Comparison of ENCODE assay signal across 18 cellular contexts in the genomic region with DNA sequence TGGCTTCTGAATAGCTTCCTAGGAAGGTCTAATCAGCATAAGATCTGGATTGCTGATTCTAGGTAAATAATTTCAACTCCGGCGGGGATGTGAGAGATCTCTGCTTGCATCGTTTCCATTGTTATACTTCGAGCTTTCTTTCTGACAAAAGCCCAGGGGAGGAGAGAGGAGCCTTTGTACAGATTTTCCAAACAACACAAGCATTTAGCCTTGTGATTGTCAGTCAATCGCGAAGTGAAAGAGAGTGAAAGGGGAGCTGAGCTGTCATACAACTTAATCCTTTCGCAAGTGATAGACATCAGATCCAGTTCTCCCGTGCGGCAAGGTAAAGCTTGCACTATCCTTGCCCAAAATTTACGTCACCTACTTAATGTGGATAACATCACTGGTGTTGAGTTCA. TPM values are rescaled to one million over a fixed set of nuclear protein-coding genes. Genes with fewer than 3 reads are reported as not detected.
DNase-seq lines count a peak whose midpoint lies in the region; ATAC-seq and TF ChIP-seq lines count a peak whose summit lies in the region.
"Had no signal": no experiment of that assay in that cellular context is flagged by ENCODE, and none has a peak within 500 bp of the region (broad histone marks: within the 10 kb centered on the region; RNA-seq: fewer than 3 reads in every experiment).

No MANE protein-coding gene starts in this region.

- intact Hi-C loops in dorsolateral prefrontal cortex (cut with DNase I): no loop called here
- intact Hi-C loops in left lung (cut with DNase I): no loop called here

- no peak for DNase-seq in dorsolateral prefrontal cortex
- peak; percentile 26 for DNase-seq in midbrain (lab: John Stamatoyannopoulos, UW)
- peak; percentile 13 for DNase-seq in putamen (ENCODE audit: low spot score)
- no peak for DNase-seq in hippocampal formation (lab: John Stamatoyannopoulos, UW)
- no peak for DNase-seq in left lung
- DNase-seq in immature natural killer cell: no peak
- DNase-seq: AML-193; CD8-positive, alpha-beta T cell; DND-41; HCEC 1CT; NCI-H1105 treated with DMSO at 0.1 percent for 48 hours; NCI-H2029 treated with DMSO at 0.1 percent for 48 hours; PC-9; RPMI8226; SHP77 treated with DMSO at 0.1 percent for 48 hours had no signal

- peak overlapping the region; percentile 38 for H3K27ac ChIP-seq in HUES48 (ENCODE audit: low read depth, low read length)
- H3K27ac ChIP-seq in dorsolateral prefrontal cortex: peak overlapping the region in 49 of 59 donors; percentile 6 to 91 (median 69)
- H3K27ac ChIP-seq in left lung: no peak overlapping the region
- H3K27ac ChIP-seq: PC-9 had no signal

- H3K4me1 Mint-ChIP-seq in immature natural killer cell: peaks cover 8 to 27% of the 10 kb centered on the region in 2 donors

- H3K27me3 Mint-ChIP-seq in immature natural killer cell (ENCODE audit: low read depth in 3 of 3): no peaks in the 10 kb centered on the region
- H3K27me3 Mint-ChIP-seq: IgD-negative memory B cell had no signal

- no peaks in the 10 kb centered on the region for H3K9me3 Mint-ChIP-seq in immature natural killer cell

- no peak overlapping the region for H3K4me3 Mint-ChIP-seq in immature natural killer cell
- H3K4me3 Mint-ChIP-seq: CD8-positive, alpha-beta T cell; IgD-negative memory B cell had no signal

- H3K36me3 ChIP-seq in HUES48 (ENCODE audit: control insufficient read depth, insufficient read depth, low read length) (no peaks in the 10 kb centered on the region), left lung (peaks cover 0 to 38% of the 10 kb centered on the region in 2 donors)

- H3K36me3 Mint-ChIP-seq in immature natural killer cell: peaks cover 14 to 21% (median 20%) of the 10 kb centered on the region in 3 donors

- no peak for ATAC-seq in left lung
- ATAC-seq in HG02642 (IDR thresholded peaks at IDR 0.05; ENCODE audit: poor library complexity, unreplicated experiment): no peak
- ATAC-seq: CD8-positive, alpha-beta T cell had no signal

- H3K4me1 ChIP-seq in HUES48 (ENCODE audit: control insufficient read depth, insufficient read depth, low read length): peaks cover 11% of the 10 kb centered on the region
- H3K4me1 ChIP-seq in left lung: peaks cover 0 to 34% of the 10 kb centered on the region in 2 donors

- H3K9ac ChIP-seq in HUES48 (ENCODE audit: low read depth, low read length): no peak overlapping the region

- H3K27me3 ChIP-seq in HUES48 (ENCODE audit: control insufficient read depth, insufficient read depth, low read length) (no peaks in the 10 kb centered on the region), dorsolateral prefrontal cortex (no peaks in the 10 kb centered on the region), left lung (no peaks in the 10 kb centered on the region)

- no peak overlapping the region for H3K4me3 ChIP-seq in HUES48 (ENCODE audit: low read depth, low read length)
- H3K4me3 ChIP-seq in dorsolateral prefrontal cortex: peak overlapping the region in 47 of 59 donors; percentile 3 to 66 (median 35)
- H3K4me3 ChIP-seq in left lung: no peak overlapping the region
- H3K4me3 ChIP-seq: PC-9 had no signal

- H3K27ac Mint-ChIP-seq in immature natural killer cell: no peak overlapping the region
- H3K27ac Mint-ChIP-seq: CD8-positive, alpha-beta T cell; IgD-negative memory B cell had no signal

- H3K9me3 ChIP-seq in HUES48 (ENCODE audit: control insufficient read depth, insufficient read depth, low read length): peaks cover 7% of the 10 kb centered on the region; the same call in 1 of the 2 replicates
- H3K9me3 ChIP-seq in left lung: no peaks in the 10 kb centered on the region

- TF ChIP-seq CTCF in dorsolateral prefrontal cortex (IDR thresholded peaks at IDR 0.05 in 54 of 56, conservative IDR thresholded peaks at IDR 0.05 in 2 of 56; ENCODE audit: low read depth in 1 of 56, partially characterized antibody in 56 of 56): no peak
- TF ChIP-seq CTCF in left lung (IDR thresholded peaks at IDR 0.05): no peak

RNA-seq across cellular contexts. Expression of a gene that starts 26.2 kb away (rescaled TPM):
- total RNA-seq in dorsolateral prefrontal cortex (10 to 100 TPM; 29.9 to 98.4 (median 61.4) TPM), left lung (10 to 100 TPM; 50.5 to 68.1 TPM)
- polyA plus RNA-seq in immature natural killer cell: 10 to 100 TPM; 47.7 to 55.1 (median 54.2) TPM

RNA-seq across cellular contexts. Expression of a gene that starts 55.7 kb away (rescaled TPM):
- total RNA-seq in dorsolateral prefrontal cortex (10 to 100 TPM; 11.4 to 24.4 (median 15.6) TPM), left lung (10 to 100 TPM; 24.3 to 29.1 TPM)
- polyA plus RNA-seq in immature natural killer cell: 10 to 100 TPM; 12.6 to 30.4 (median 20.5) TPM

Comparison
In these comparisons a context has a peak if more than half of its experiments do, and no peak if none do; other contexts are left out.
1. H3K27ac ChIP-seq: peak in HUES48 (single experiment) and dorsolateral prefrontal cortex (49 of 59); none in left lung (0 of 2).
2. H3K4me3 ChIP-seq: peak in dorsolateral prefrontal cortex (47 of 59); none in HUES48 (single experiment) and left lung (0 of 2).
3. DNase-seq: peak in midbrain (single experiment) and putamen (single experiment); none in dorsolateral prefrontal cortex (0 of 10), hippocampal formation (0 of 2), left lung (0 of 2) and immature natural killer cell (0 of 3).